1 cellular context compared by ENCODE assay signal in the genomic region with DNA sequence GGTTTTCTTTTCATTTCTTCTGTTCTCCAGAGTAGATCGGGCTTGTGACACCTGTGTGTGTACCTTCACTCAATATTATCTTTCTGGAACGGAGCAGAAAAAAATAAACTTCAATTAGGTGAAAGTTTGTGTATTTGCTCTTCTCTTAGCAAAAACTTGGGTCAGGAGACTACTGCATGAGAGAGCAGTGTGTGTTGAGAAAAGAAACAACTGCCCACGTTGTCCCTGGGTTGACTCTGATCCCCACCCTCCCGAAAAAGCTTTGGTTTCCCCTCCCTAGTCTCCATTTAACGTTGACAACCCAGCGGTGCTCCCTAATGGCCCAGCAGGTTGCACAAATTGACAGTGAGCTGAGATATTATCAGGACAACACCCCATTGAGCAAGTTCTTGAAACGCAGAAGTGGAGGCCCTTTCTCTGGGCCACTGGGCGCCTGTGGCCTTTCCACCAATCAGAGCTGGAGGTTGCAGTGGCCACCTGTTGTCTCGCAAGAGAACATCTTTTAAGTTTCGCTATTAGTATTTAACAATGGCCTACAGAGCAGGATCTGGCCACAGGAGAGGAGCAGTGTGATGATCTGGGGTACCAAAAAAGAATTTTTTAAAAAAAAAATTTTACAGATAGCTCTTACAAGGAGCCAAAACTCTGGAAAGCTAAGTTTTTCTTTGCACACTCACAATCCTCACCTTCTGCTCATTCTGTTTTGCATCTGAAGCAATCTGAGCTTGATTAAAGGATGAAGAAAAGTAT.
TF ChIP-seq lines count a peak whose summit lies in the region.

No MANE protein-coding gene starts in this region.

TF ChIP-seq in HepG2, 621 proteins besides CTCF, POLR2A, EP300 and RAD21 (continued from another document):
- TF ChIP-seq, protein P1, sequence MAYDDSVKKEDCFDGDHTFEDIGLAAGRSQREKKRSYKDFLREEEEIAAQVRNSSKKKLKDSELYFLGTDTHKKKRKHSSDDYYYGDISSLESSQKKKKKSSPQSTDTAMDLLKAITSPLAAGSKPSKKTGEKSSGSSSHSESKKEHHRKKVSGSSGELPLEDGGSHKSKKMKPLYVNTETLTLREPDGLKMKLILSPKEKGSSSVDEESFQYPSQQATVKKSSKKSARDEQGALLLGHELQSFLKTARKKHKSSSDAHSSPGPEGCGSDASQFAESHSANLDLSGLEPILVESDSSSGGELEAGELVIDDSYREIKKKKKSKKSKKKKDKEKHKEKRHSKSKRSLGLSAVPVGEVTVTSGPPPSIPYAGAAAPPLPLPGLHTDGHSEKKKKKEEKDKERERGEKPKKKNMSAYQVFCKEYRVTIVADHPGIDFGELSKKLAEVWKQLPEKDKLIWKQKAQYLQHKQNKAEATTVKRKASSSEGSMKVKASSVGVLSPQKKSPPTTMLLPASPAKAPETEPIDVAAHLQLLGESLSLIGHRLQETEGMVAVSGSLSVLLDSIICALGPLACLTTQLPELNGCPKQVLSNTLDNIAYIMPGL (CRISPR knock-in tag; IDR thresholded peaks at IDR 0.05; ENCODE audit: borderline replicate concordance in 1 of 2, low read depth in 1 of 2) = peak in 1 of 2 experiments; percentile 41; a peak in 3 of 4 replicates
- TF ChIP-seq FOSL2 (CRISPR knock-in tag; IDR thresholded peaks at IDR 0.05) (peak; percentile 34; the same call in 1 of the 2 replicates), ZNF205 (CRISPR knock-in tag; IDR thresholded peaks at IDR 0.05) (peak; percentile 2; the same call in 1 of the 2 replicates), ARNT2 (CRISPR knock-in tag; IDR thresholded peaks at IDR 0.05; ENCODE audit: low read depth) (peak; percentile 60; the same call in 1 of the 2 replicates), ZFY (CRISPR knock-in tag; IDR thresholded peaks at IDR 0.05) (peak; percentile 70), ZNF331 (CRISPR knock-in tag; IDR thresholded peaks at IDR 0.05) (0 out of 2 replicates have a peak, but pooled peaks have one; percentile 50), GATAD2A (CRISPR knock-in tag; IDR thresholded peaks at IDR 0.05) (peak; percentile 35; the same call in 1 of the 2 replicates), HDAC2 (CRISPR knock-in tag; IDR thresholded peaks at IDR 0.05) (no peak), ZNF264 (CRISPR knock-in tag; IDR thresholded peaks at IDR 0.05) (no peak), STAG1 (CRISPR knock-in tag; IDR thresholded peaks at IDR 0.05) (peak; percentile 27; the same call in 1 of the 2 replicates), CEBPB (IDR thresholded peaks at IDR 0.05; ENCODE audit: borderline replicate concordance, low read depth, low read length) (peak; percentile 70; the same call in 1 of the 2 replicates), ZNF274 (CRISPR knock-in tag; IDR thresholded peaks at IDR 0.05) (no peak), KLF13 (CRISPR knock-in tag; IDR thresholded peaks at IDR 0.05) (no peak), CAMTA2 (CRISPR knock-in tag; IDR thresholded peaks at IDR 0.05; ENCODE audit: borderline replicate concordance) (no peak), NFYB (CRISPR knock-in tag; IDR thresholded peaks at IDR 0.05) (peak; percentile 69), ZNF570 (CRISPR knock-in tag; IDR thresholded peaks at IDR 0.05; ENCODE audit: borderline replicate concordance) (no peak)
- TF ChIP-seq, protein P2, sequence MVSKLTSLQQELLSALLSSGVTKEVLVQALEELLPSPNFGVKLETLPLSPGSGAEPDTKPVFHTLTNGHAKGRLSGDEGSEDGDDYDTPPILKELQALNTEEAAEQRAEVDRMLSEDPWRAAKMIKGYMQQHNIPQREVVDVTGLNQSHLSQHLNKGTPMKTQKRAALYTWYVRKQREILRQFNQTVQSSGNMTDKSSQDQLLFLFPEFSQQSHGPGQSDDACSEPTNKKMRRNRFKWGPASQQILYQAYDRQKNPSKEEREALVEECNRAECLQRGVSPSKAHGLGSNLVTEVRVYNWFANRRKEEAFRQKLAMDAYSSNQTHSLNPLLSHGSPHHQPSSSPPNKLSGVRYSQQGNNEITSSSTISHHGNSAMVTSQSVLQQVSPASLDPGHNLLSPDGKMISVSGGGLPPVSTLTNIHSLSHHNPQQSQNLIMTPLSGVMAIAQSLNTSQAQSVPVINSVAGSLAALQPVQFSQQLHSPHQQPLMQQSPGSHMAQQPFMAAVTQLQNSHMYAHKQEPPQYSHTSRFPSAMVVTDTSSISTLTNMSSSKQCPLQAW (CRISPR knock-in tag; IDR thresholded peaks at IDR 0.05) = 0 out of 2 replicates have a peak, but pooled peaks have one; percentile 35
- TF ChIP-seq, protein P3, sequence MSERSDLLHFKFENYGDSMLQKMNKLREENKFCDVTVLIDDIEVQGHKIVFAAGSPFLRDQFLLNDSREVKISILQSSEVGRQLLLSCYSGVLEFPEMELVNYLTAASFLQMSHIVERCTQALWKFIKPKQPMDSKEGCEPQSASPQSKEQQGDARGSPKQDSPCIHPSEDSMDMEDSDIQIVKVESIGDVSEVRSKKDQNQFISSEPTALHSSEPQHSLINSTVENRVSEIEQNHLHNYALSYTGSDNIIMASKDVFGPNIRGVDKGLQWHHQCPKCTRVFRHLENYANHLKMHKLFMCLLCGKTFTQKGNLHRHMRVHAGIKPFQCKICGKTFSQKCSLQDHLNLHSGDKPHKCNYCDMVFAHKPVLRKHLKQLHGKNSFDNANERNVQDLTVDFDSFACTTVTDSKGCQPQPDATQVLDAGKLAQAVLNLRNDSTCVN (CRISPR knock-in tag; IDR thresholded peaks at IDR 0.05; ENCODE audit: borderline replicate concordance) = no peak
